In the genomic region with DNA sequence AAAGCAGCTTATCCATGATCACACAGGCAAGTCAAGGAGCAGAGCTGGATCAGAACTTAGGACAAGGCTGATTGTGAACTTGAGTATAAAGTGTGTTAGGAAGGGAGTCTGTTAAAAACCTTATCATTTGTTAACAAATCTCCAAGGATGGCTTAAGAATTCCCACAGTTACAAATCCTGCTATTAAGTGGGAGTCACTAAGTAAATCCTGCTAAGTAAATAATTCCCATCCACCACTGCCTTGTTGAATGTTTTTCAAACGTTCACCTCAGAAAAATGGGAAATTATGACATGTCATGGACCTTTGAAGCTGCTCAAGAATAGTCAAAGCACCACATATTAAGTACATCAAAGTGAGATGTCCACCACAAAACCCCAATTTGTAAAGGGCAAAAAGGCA, we compare ENCODE assay signal across 1 cellular context.
TF ChIP-seq lines count a peak whose summit lies in the region.

No MANE protein-coding gene starts in this region.

TF ChIP-seq in HepG2, 621 proteins besides CTCF, POLR2A, EP300 and RAD21 (continued from another document):
- TF ChIP-seq, protein P1, sequence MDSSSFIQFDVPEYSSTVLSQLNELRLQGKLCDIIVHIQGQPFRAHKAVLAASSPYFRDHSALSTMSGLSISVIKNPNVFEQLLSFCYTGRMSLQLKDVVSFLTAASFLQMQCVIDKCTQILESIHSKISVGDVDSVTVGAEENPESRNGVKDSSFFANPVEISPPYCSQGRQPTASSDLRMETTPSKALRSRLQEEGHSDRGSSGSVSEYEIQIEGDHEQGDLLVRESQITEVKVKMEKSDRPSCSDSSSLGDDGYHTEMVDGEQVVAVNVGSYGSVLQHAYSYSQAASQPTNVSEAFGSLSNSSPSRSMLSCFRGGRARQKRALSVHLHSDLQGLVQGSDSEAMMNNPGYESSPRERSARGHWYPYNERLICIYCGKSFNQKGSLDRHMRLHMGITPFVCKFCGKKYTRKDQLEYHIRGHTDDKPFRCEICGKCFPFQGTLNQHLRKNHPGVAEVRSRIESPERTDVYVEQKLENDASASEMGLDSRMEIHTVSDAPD (CRISPR knock-in tag; IDR thresholded peaks at IDR 0.05) = no peak
